In the genomic region with DNA sequence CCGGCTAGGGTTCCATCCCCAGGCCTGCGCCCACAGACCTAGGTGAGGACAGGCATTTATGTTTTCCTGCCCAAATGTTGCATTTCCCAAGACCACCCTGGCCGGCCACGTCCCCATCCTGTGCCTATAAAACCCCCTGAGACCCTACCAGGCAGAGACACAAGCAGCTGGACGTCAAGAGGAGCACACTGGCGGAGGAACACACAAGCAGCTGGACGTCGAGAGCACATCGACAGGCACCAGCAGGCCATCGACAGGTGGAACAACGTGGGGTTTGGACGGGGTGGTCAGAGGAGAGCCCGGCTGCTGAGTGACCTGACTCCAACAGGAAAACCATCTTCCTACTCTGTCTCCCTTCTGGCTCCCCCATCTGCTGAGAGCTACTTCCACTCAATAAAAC, we compare ENCODE assay signal across 1 cellular context.
TF ChIP-seq lines count a peak whose summit lies in the region.

No MANE protein-coding gene starts in this region.

TF ChIP-seq in H1, 55 proteins besides CTCF, POLR2A, EP300 and RAD21:
- no peak for TF ChIP-seq CTBP2 (IDR thresholded peaks at IDR 0.05; ENCODE audit: borderline replicate concordance, insufficient read depth, insufficient read length, low read length)
- no peak for TF ChIP-seq POU5F1 (IDR thresholded peaks at IDR 0.05; ENCODE audit: low read depth, low read length)
- TF ChIP-seq, protein P1, sequence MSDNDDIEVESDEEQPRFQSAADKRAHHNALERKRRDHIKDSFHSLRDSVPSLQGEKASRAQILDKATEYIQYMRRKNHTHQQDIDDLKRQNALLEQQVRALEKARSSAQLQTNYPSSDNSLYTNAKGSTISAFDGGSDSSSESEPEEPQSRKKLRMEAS (IDR thresholded peaks at IDR 0.05): no peak
- no peak for TF ChIP-seq NANOG (IDR thresholded peaks at IDR 0.05; ENCODE audit: insufficient read depth, low read depth, low read length, poor library complexity, severe bottlenecking)
- TF ChIP-seq MAFK (IDR thresholded peaks at IDR 0.05; ENCODE audit: low read depth, low read length): no peak
- no peak for TF ChIP-seq RXRA (IDR thresholded peaks at IDR 0.05; ENCODE audit: insufficient read depth, low read depth, low read length)
- TF ChIP-seq POLR2AphosphoS5 (IDR thresholded peaks at IDR 0.05; ENCODE audit: low read depth, low read length): no peak
- no peak for TF ChIP-seq TEAD4 (IDR thresholded peaks at IDR 0.05; ENCODE audit: low read depth, low read length)
- no peak for TF ChIP-seq PHF8 (conservative IDR thresholded peaks at IDR 0.05; ENCODE audit: low read depth, low read length)
- no peak for TF ChIP-seq SIN3A (conservative IDR thresholded peaks at IDR 0.05 in 1 of 2, IDR thresholded peaks at IDR 0.05 in 1 of 2; ENCODE audit: low read depth in 1 of 2, low read length in 2 of 2)
- TF ChIP-seq SAP30 (IDR thresholded peaks at IDR 0.05; ENCODE audit: insufficient read depth, insufficient replicate concordance, low read length): no peak
- no peak for TF ChIP-seq NRF1 (IDR thresholded peaks at IDR 0.05; ENCODE audit: low read depth, low read length)
- TF ChIP-seq, protein P2, sequence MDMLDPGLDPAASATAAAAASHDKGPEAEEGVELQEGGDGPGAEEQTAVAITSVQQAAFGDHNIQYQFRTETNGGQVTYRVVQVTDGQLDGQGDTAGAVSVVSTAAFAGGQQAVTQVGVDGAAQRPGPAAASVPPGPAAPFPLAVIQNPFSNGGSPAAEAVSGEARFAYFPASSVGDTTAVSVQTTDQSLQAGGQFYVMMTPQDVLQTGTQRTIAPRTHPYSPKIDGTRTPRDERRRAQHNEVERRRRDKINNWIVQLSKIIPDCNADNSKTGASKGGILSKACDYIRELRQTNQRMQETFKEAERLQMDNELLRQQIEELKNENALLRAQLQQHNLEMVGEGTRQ (IDR thresholded peaks at IDR 0.05; ENCODE audit: low read length): no peak
- no peak for TF ChIP-seq SIX5 (IDR thresholded peaks at IDR 0.05; ENCODE audit: low read depth, low read length)
- no peak for TF ChIP-seq RFX5 (IDR thresholded peaks at IDR 0.05; ENCODE audit: borderline replicate concordance, low read depth, low read length)
- TF ChIP-seq SP1 (IDR thresholded peaks at IDR 0.05; ENCODE audit: low read depth, low read length): no peak
- TF ChIP-seq BRCA1 (IDR thresholded peaks at IDR 0.05; ENCODE audit: low read depth, low read length): no peak
- TF ChIP-seq ZNF274 (IDR thresholded peaks at IDR 0.05; ENCODE audit: borderline replicate concordance, extremely low read depth, low read length): no peak
